Comparison of ENCODE assay signal across 38 cellular contexts in genomic region chr2:239084007-239084406, GRCh38.
"Had no signal": no experiment of that assay in that cellular context is flagged by ENCODE, and none has a peak within 500 bp of the region (broad histone marks: within the 10 kb centered on the region; RNA-seq: fewer than 3 reads in every experiment).

No MANE protein-coding gene starts in this region.

- DNase-seq: activated effector memory CD4-positive, alpha-beta T cell treated with anti-CD3 and anti-CD28 coated beads, Interleukin-2, amount 50 U/mL, for 16 hours; activated effector memory CD4-positive, alpha-beta T cell treated with Interleukin-2 at 50 U/mL for 16 hours; activated gamma-delta T cell; activated gamma-delta T cell treated with Interleukin-2 at 50 U/mL for 16 hours; activated naive CD4-positive, alpha-beta T cell; activated naive CD4-positive, alpha-beta T cell treated with anti-CD3 and anti-CD28 coated beads for 36 hours; activated naive CD4-positive, alpha-beta T cell treated with anti-CD3 and anti-CD28 coated beads, Interleukin-2, amount 10 ng/mL, durations not matched to agents 7 days and 5 days; activated naive CD4-positive, alpha-beta T cell treated with anti-CD3 and anti-CD28 coated beads, Interleukin-2, amount 50 U/mL, for 16 hours; activated naive CD4-positive, alpha-beta T cell treated with Interleukin-2 at 50 U/mL for 16 hours; activated naive CD8-positive, alpha-beta T cell treated with anti-CD3 and anti-CD28 coated beads for 36 hours; activated naive CD8-positive, alpha-beta T cell treated with anti-CD3 and anti-CD28 coated beads, Interleukin-2, amount 10 ng/mL, durations not matched to agents 7 days and 5 days; activated naive CD8-positive, alpha-beta T cell treated with anti-CD3 and anti-CD28 coated beads, Interleukin-2, amount 50 U/mL, for 24 hours; activated T-cell treated with anti-CD3 and anti-CD28 coated beads for 4 hours; activated T-cell treated with anti-CD3 and anti-CD28 coated beads, Interleukin-2, amount 50 U/mL, for 1 hour; activated T-cell treated with anti-CD3 and anti-CD28 coated beads, Interleukin-2, amount 50 U/mL, for 24 hours; activated T-cell treated with anti-CD3 and anti-CD28 coated beads, Interleukin-2, amount 50 U/mL, for 4 hours; activated T-cell treated with anti-CD3 and anti-CD28 coated beads, Interleukin-2, amount 50 U/mL, for 48 hours; activated T-cell treated with anti-CD3 and anti-CD28 coated beads, Interleukin-2, amount 50 U/mL, for 72 hours; adrenal gland; amniotic stem cell; amygdala; anterior cingulate cortex; body of pancreas; brain microvascular endothelial cell; caudate nucleus; central memory CD4-positive, alpha-beta T cell; cerebellar nuclear complex had no signal

- H3K27me3 Mint-ChIP-seq: activated naive CD4-positive, alpha-beta T cell treated with anti-CD3 and anti-CD28 coated beads, Interleukin-2, amount 10 ng/mL, durations not matched to agents 7 days and 5 days; activated naive CD4-positive, alpha-beta T cell treated with anti-CD3 and anti-CD28 coated beads, Interleukin-2, amount 50 U/mL, for 24 hours; activated naive CD8-positive, alpha-beta T cell; activated naive CD8-positive, alpha-beta T cell treated with anti-CD3 and anti-CD28 coated beads for 36 hours; activated naive CD8-positive, alpha-beta T cell treated with anti-CD3 and anti-CD28 coated beads, Interleukin-2, amount 10 ng/mL, durations not matched to agents 7 days and 5 days; activated naive CD8-positive, alpha-beta T cell treated with anti-CD3 and anti-CD28 coated beads, Interleukin-2, amount 50 U/mL, for 24 hours; activated T-cell treated with anti-CD3 and anti-CD28 coated beads, Interleukin-2, amount 50 U/mL, for 24 hours; activated T-helper 17 cell treated with anti-CD3 and anti-CD28 coated beads, Interleukin-2, amount 50 U/mL, for 72 hours; brain; central memory CD8-positive, alpha-beta T cell had no signal

- ATAC-seq: activated naive CD4-positive, alpha-beta T cell treated with anti-CD3 and anti-CD28 coated beads, Interleukin-2, amount 50 U/mL, for 72 hours; activated naive CD8-positive, alpha-beta T cell treated with anti-CD3 and anti-CD28 coated beads, Interleukin-2, amount 50 U/mL, for 24 hours; activated T-cell treated with anti-CD3 and anti-CD28 coated beads, Interleukin-2, amount 50 U/mL, for 4 hours; activated T-cell treated with anti-CD3 and anti-CD28 coated beads, Interleukin-2, amount 50 U/mL, for 72 hours; activated T-helper 17 cell treated with anti-CD3 and anti-CD28 coated beads, Interleukin-2, amount 50 U/mL, for 72 hours; body of pancreas had no signal

- H3K36me3 Mint-ChIP-seq: activated naive CD8-positive, alpha-beta T cell treated with anti-CD3 and anti-CD28 coated beads for 36 hours had no signal

- H3K27ac Mint-ChIP-seq: activated naive CD4-positive, alpha-beta T cell treated with anti-CD3 and anti-CD28 coated beads for 36 hours; activated naive CD4-positive, alpha-beta T cell treated with anti-CD3 and anti-CD28 coated beads, Interleukin-2, amount 10 ng/mL, durations not matched to agents 7 days and 5 days; activated naive CD4-positive, alpha-beta T cell treated with anti-CD3 and anti-CD28 coated beads, Interleukin-2, amount 50 U/mL, for 24 hours; activated naive CD8-positive, alpha-beta T cell; activated naive CD8-positive, alpha-beta T cell treated with anti-CD3 and anti-CD28 coated beads for 36 hours; activated naive CD8-positive, alpha-beta T cell treated with anti-CD3 and anti-CD28 coated beads, Interleukin-2, amount 50 U/mL, for 24 hours; activated T-cell treated with anti-CD3 and anti-CD28 coated beads, Interleukin-2, amount 50 U/mL, for 72 hours; activated T-helper 17 cell treated with anti-CD3 and anti-CD28 coated beads, Interleukin-2, amount 50 U/mL, for 72 hours; activated T-helper 2 cell treated with anti-CD3 and anti-CD28 coated beads, Interferon-gamma antibody, Interleukin-2, Interleukin-4, amounts not matched to agents 10 μg/mL and 5 μg/mL and 100 μg/mL, durations not matched to agents 14 hours and 24 hours and 36 hours had no signal

- H3K4me1 Mint-ChIP-seq: activated naive CD4-positive, alpha-beta T cell treated with anti-CD3 and anti-CD28 coated beads, Interleukin-2, amount 10 ng/mL, durations not matched to agents 7 days and 5 days; activated naive CD4-positive, alpha-beta T cell treated with anti-CD3 and anti-CD28 coated beads, Interleukin-2, amount 50 U/mL, for 24 hours; activated naive CD8-positive, alpha-beta T cell treated with anti-CD3 and anti-CD28 coated beads for 36 hours; activated naive CD8-positive, alpha-beta T cell treated with anti-CD3 and anti-CD28 coated beads, Interleukin-2, amount 50 U/mL, for 24 hours; activated T-helper 17 cell treated with anti-CD3 and anti-CD28 coated beads, Interleukin-2, amount 50 U/mL, for 72 hours; central memory CD8-positive, alpha-beta T cell had no signal

- H3K9me3 Mint-ChIP-seq: activated naive CD4-positive, alpha-beta T cell treated with anti-CD3 and anti-CD28 coated beads for 36 hours; activated naive CD4-positive, alpha-beta T cell treated with anti-CD3 and anti-CD28 coated beads, Interleukin-2, amount 10 ng/mL, durations not matched to agents 7 days and 5 days; activated naive CD4-positive, alpha-beta T cell treated with anti-CD3 and anti-CD28 coated beads, Interleukin-2, amount 50 U/mL, for 24 hours; activated naive CD4-positive, alpha-beta T cell treated with anti-CD3 and anti-CD28 coated beads, Interleukin-2, amount 50 U/mL, for 72 hours; activated naive CD8-positive, alpha-beta T cell treated with anti-CD3 and anti-CD28 coated beads for 36 hours; activated naive CD8-positive, alpha-beta T cell treated with anti-CD3 and anti-CD28 coated beads, Interleukin-2, amount 10 ng/mL, durations not matched to agents 7 days and 5 days; activated naive CD8-positive, alpha-beta T cell treated with anti-CD3 and anti-CD28 coated beads, Interleukin-2, amount 50 U/mL, for 24 hours; activated T-cell treated with anti-CD3 and anti-CD28 coated beads, Interleukin-2, amount 50 U/mL, for 24 hours; activated T-cell treated with anti-CD3 and anti-CD28 coated beads, Interleukin-2, amount 50 U/mL, for 4 hours; activated T-cell treated with anti-CD3 and anti-CD28 coated beads, Interleukin-2, amount 50 U/mL, for 72 hours; activated T-helper 1 cell treated with anti-CD3 and anti-CD28 coated beads, Interleukin-12 subunit alpha, Interleukin-12 subunit beta, Interleukin-2, Interleukin-4 antibody, amounts not matched to agents 30 ng/mL and 10 ng/mL and 1 ng/mL, durations not matched to agents 14 hours and 24 hours and 36 hours; activated T-helper 17 cell treated with anti-CD3 and anti-CD28 coated beads, Interleukin-2, amount 50 U/mL, for 72 hours; activated T-helper 2 cell treated with anti-CD3 and anti-CD28 coated beads, Interferon-gamma antibody, Interleukin-2, Interleukin-4, amounts not matched to agents 10 μg/mL and 5 μg/mL and 100 μg/mL, durations not matched to agents 14 hours and 24 hours and 36 hours; brain; central memory CD8-positive, alpha-beta T cell had no signal

- H3K4me3 Mint-ChIP-seq: activated naive CD4-positive, alpha-beta T cell treated with anti-CD3 and anti-CD28 coated beads for 36 hours; activated naive CD4-positive, alpha-beta T cell treated with anti-CD3 and anti-CD28 coated beads, Interleukin-2, amount 10 ng/mL, durations not matched to agents 7 days and 5 days; activated naive CD4-positive, alpha-beta T cell treated with anti-CD3 and anti-CD28 coated beads, Interleukin-2, amount 50 U/mL, for 24 hours; activated naive CD8-positive, alpha-beta T cell; activated naive CD8-positive, alpha-beta T cell treated with anti-CD3 and anti-CD28 coated beads for 36 hours; activated naive CD8-positive, alpha-beta T cell treated with anti-CD3 and anti-CD28 coated beads, Interleukin-2, amount 10 ng/mL, durations not matched to agents 7 days and 5 days; activated naive CD8-positive, alpha-beta T cell treated with anti-CD3 and anti-CD28 coated beads, Interleukin-2, amount 50 U/mL, for 24 hours; activated T-cell treated with anti-CD3 and anti-CD28 coated beads, Interleukin-2, amount 50 U/mL, for 24 hours; activated T-cell treated with anti-CD3 and anti-CD28 coated beads, Interleukin-2, amount 50 U/mL, for 4 hours; activated T-cell treated with anti-CD3 and anti-CD28 coated beads, Interleukin-2, amount 50 U/mL, for 72 hours; activated T-helper 1 cell treated with anti-CD3 and anti-CD28 coated beads, Interleukin-12 subunit alpha, Interleukin-12 subunit beta, Interleukin-2, Interleukin-4 antibody, amounts not matched to agents 30 ng/mL and 10 ng/mL and 1 ng/mL, durations not matched to agents 14 hours and 24 hours and 36 hours; activated T-helper 17 cell treated with anti-CD3 and anti-CD28 coated beads, Interleukin-2, amount 50 U/mL, for 72 hours; brain; central memory CD8-positive, alpha-beta T cell had no signal

- H3K4me3 ChIP-seq: adrenal gland, ascending aorta, body of pancreas, breast epithelium, cardiac muscle cell had no signal
